In genomic region chr18:46680784-46681695, GRCh38 we compare ENCODE assay signal across 14 cellular contexts. TPM values are rescaled to one million over a fixed set of nuclear protein-coding genes. Genes with fewer than 3 reads are reported as not detected.
"Had no signal": no experiment of that assay in that cellular context is flagged by ENCODE, and none has a peak within 500 bp of the region (broad histone marks: within the 10 kb centered on the region; RNA-seq: fewer than 3 reads in every experiment).

No MANE protein-coding gene starts in this region.

- ATAC-seq: activated CD4-positive, CD25-positive, alpha-beta regulatory T cell treated with anti-CD3 and anti-CD28 coated beads, Interleukin-2, amount 50 U/mL, for 24 hours; activated naive CD4-positive, alpha-beta T cell treated with anti-CD3 and anti-CD28 coated beads, Interleukin-2, amount 50 U/mL, for 72 hours; body of pancreas; mucosa of descending colon; naive thymus-derived CD8-positive, alpha-beta T cell; sciatic nerve had no signal

- H3K27ac ChIP-seq: body of pancreas, epithelial cell of prostate, upper lobe of left lung had no signal

- H3K27me3 ChIP-seq: body of pancreas, upper lobe of left lung had no signal

- H3K4me1 ChIP-seq: body of pancreas, upper lobe of left lung had no signal

- DNase-seq: activated CD4-positive, alpha-beta T cell treated with anti-CD3 and anti-CD28 coated beads, Interleukin-2, amount 50 U/mL, for 4 hours; activated T-cell treated with anti-CD3 and anti-CD28 coated beads, Interleukin-2, amount 50 U/mL, for 1 hour; amniotic stem cell; body of pancreas; effector memory CD4-positive, alpha-beta T cell; mucosa of descending colon; naive thymus-derived CD8-positive, alpha-beta T cell; stimulated activated CD4-positive, alpha-beta T cell treated with anti-CD3 and anti-CD28 coated beads, Interleukin-2, amount 100 ng/mL, for 24 hours had no signal

- H3K9me3 ChIP-seq: body of pancreas, mucosa of descending colon, upper lobe of left lung had no signal

- H3K4me3 ChIP-seq: body of pancreas, mucosa of descending colon, upper lobe of left lung had no signal

- H3K36me3 ChIP-seq: upper lobe of left lung had no signal

RNA-seq across cellular contexts. Expression of gene LOXHD1, which starts 24.0 kb away (rescaled TPM):
- total RNA-seq: glomerular endothelial cell had no signal
- polyA plus RNA-seq: naive thymus-derived CD8-positive, alpha-beta T cell had no signal
